11 cellular contexts compared by ENCODE assay signal in the genomic region with DNA sequence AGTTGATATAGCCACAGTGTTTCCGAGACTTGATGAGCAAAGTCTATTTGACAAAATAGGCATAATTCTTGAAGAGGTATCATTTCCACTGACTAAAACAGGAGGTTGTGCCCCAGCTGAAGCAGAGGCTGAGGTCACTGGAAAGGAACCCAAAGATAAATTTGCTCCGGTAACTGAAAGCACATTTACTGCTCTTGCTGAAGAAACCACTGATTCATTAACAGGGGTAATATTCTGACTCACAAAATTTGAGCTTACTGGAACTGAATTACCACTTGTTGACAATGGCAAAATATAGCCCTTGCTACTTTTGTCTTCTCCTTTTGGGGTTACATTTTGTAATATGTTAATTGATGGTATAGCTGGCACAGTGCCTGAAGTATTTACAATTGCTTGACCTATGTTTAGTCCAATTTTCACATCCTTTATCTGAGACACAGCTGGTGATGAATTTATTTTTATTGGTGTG. TPM values are rescaled to one million over a fixed set of nuclear protein-coding genes. Genes with fewer than 3 reads are reported as not detected.
DNase-seq lines count a peak whose midpoint lies in the region; ATAC-seq and TF ChIP-seq lines count a peak whose summit lies in the region.
"Had no signal": no experiment of that assay in that cellular context is flagged by ENCODE, and none has a peak within 500 bp of the region (broad histone marks: within the 10 kb centered on the region; RNA-seq: fewer than 3 reads in every experiment).

No MANE protein-coding gene starts in this region.

- intact Hi-C loops in aorta (cut with DNase I) = no loop called here
- intact Hi-C loops in posterior vena cava (cut with DNase I) = no loop called here

- no peaks in the 10 kb centered on the region for H3K27me3 ChIP-seq in aorta (ENCODE audit: control insufficient read depth in 1 of 2, insufficient read depth in 2 of 2, low read length in 1 of 2)

- WGBS in aorta, 2 donors = 93 to 98% methylated on average over 2 of the region's 2 CpGs

- CTCF ChIA-PET in HEK293 (lab: Yijun Ruan, JAX) = interaction anchor here (0.6 to 1.3 kb wide), 2 partner anchors 27 to 134 kb away, joined by 3 read pairs; no protein-coding TSS in a partner anchor

- H3K36me3 ChIP-seq in HEK293 (ENCODE audit: control insufficient read depth in 2 of 2, insufficient read depth in 1 of 2, low read length in 2 of 2) (peaks cover 10 to 39% of the 10 kb centered on the region in 2 experiments), aorta (ENCODE audit: control insufficient read depth in 1 of 2, insufficient read depth in 2 of 2, low read length in 1 of 2) (peaks cover 0 to 9% of the 10 kb centered on the region in 2 donors)

- no peak overlapping the region for H3K4me3 ChIP-seq in HEK293 (ENCODE audit: low read depth, low read length)
- no peak overlapping the region for H3K4me3 ChIP-seq in aorta (ENCODE audit: low read length in 2 of 2)

- H3K9me3 ChIP-seq in HEK293 (ENCODE audit: control insufficient read depth, insufficient read depth, low read depth, low read length) = no peaks in the 10 kb centered on the region
- no peaks in the 10 kb centered on the region for H3K9me3 ChIP-seq in aorta (ENCODE audit: control insufficient read depth, low read length)

- TF ChIP-seq CTCF in HEK293 (tag by site-specific recombination; IDR thresholded peaks at IDR 0.05) = no peak

- no peak overlapping the region for H3K27ac ChIP-seq in HEK293 (ENCODE audit: extremely low read depth, low read depth, low read length)
- H3K27ac ChIP-seq in aorta (ENCODE audit: low read depth in 1 of 2, low read length in 2 of 2) = no peak overlapping the region
- H3K27ac ChIP-seq: VCaP had no signal

- no peaks in the 10 kb centered on the region for H3K4me1 ChIP-seq in HEK293 (ENCODE audit: control insufficient read depth, insufficient read depth, low read length)
- H3K4me1 ChIP-seq in aorta (ENCODE audit: control insufficient read depth in 1 of 2, insufficient read depth in 2 of 2, low read length in 2 of 2) = no peaks in the 10 kb centered on the region

- peak; percentile 69 for ATAC-seq in HG03521 (IDR thresholded peaks at IDR 0.05; ENCODE audit: unreplicated experiment)
- no peak for ATAC-seq in aorta (ENCODE audit: low FRiP score)
- ATAC-seq: stimulated activated naive B cell treated with anti-CD40 and anti-IgM and Interleukin-4, amounts not matched to agents 10 μg/mL and 1 μg/mL and 100 μg/mL, for 72 hours had no signal

- POLR2A ChIA-PET in HEK293 (lab: Yijun Ruan, JAX) = no interaction called here

- peak; percentile 47 for DNase-seq in stimulated activated CD4-positive, alpha-beta T cell treated with anti-CD3 and anti-CD28 coated beads, Interleukin-1b, Interleukin-23, amount 100 ng/mL, for 48 hours
- DNase-seq in stimulated activated CD4-positive, alpha-beta T cell treated with anti-CD3 and anti-CD28 coated beads, Interleukin-4, amount 100 ng/mL, for 4 hours = no peak
- no peak for DNase-seq in aorta
- DNase-seq in posterior vena cava (ENCODE audit: low spot score) = no peak
- no peak for DNase-seq in NCI-H524 (lab: John Stamatoyannopoulos, UW)
- no peak for DNase-seq in NCI-H1930 (lab: John Stamatoyannopoulos, UW)
- DNase-seq: stimulated activated naive B cell treated with anti-CD40 and anti-IgM and Interleukin-4, amounts not matched to agents 10 μg/mL and 1 μg/mL and 100 μg/mL, for 72 hours had no signal

TF ChIP-seq in HEK293, 187 proteins besides CTCF, POLR2A, EP300 and RAD21:
- TF ChIP-seq SCRT2 (tag by site-specific recombination; IDR thresholded peaks at IDR 0.05) = peak; percentile 6; the same call in 1 of the 2 replicates
- TF ChIP-seq, protein P1, sequence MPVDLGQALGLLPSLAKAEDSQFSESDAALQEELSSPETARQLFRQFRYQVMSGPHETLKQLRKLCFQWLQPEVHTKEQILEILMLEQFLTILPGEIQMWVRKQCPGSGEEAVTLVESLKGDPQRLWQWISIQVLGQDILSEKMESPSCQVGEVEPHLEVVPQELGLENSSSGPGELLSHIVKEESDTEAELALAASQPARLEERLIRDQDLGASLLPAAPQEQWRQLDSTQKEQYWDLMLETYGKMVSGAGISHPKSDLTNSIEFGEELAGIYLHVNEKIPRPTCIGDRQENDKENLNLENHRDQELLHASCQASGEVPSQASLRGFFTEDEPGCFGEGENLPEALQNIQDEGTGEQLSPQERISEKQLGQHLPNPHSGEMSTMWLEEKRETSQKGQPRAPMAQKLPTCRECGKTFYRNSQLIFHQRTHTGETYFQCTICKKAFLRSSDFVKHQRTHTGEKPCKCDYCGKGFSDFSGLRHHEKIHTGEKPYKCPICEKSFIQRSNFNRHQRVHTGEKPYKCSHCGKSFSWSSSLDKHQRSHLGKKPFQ (tag by site-specific recombination; IDR thresholded peaks at IDR 0.05) = no peak

RNA-seq across cellular contexts. Expression of a gene that starts 30.2 kb away (rescaled TPM):
- not detected for total RNA-seq in aorta
- polyA plus RNA-seq in aorta = under 1 TPM in 1 of 2 donors, not detected in 1; 0.25 TPM
- not detected for total RNA-seq in posterior vena cava
- total RNA-seq: NCI-H460 had no signal
